ENCODE assay signal across 1 cellular context in genomic region chr2:71602581-71602980, GRCh38.
TF ChIP-seq lines count a peak whose summit lies in the region.

No MANE protein-coding gene starts in this region.

TF ChIP-seq in WTC11, 78 proteins besides CTCF, POLR2A, EP300 and RAD21 (continued from another document):
- TF ChIP-seq PRDM15 (CRISPR knock-in tag; IDR thresholded peaks at IDR 0.05), result no peak
- TF ChIP-seq GTF2I (CRISPR knock-in tag; conservative IDR thresholded peaks at IDR 0.05), result no peak
- TF ChIP-seq E2F4 (CRISPR knock-in tag; IDR thresholded peaks at IDR 0.05; ENCODE audit: borderline replicate concordance, low read depth), result no peak
- no peak for TF ChIP-seq GRHL2 (CRISPR knock-in tag; IDR thresholded peaks at IDR 0.05; ENCODE audit: insufficient replicate concordance, severe bottlenecking)
- no peak for TF ChIP-seq ZSCAN18 (CRISPR knock-in tag; IDR thresholded peaks at IDR 0.05)
- no peak for TF ChIP-seq IRF2 (CRISPR knock-in tag; IDR thresholded peaks at IDR 0.05; ENCODE audit: borderline replicate concordance, low read depth)
- no peak for TF ChIP-seq ZBTB21 (CRISPR knock-in tag; IDR thresholded peaks at IDR 0.05; ENCODE audit: borderline replicate concordance)
